8 cellular contexts compared by ENCODE assay signal in genomic region chr3:66998075-66998898, GRCh38. TPM values are rescaled to one million over a fixed set of nuclear protein-coding genes. Genes with fewer than 3 reads are reported as not detected.
DNase-seq lines count a peak whose midpoint lies in the region; ATAC-seq and TF ChIP-seq lines count a peak whose summit lies in the region.

Gene KBTBD8, plus strand, starts transcription at chr3:66998307. Its CDS starts 49 bp downstream, at chr3:66998356.

- TF ChIP-seq CTCF in C4-2B (conservative IDR thresholded peaks at IDR 0.05): no peak

- DNase-seq in NCI-H748 (lab: John Stamatoyannopoulos, UW; ENCODE audit: unreplicated experiment) (peak; percentile 97), cortex of kidney (lab: John Stamatoyannopoulos, UW) (peak; percentile 67), left colon (peak; percentile 96 to 99)
- peak; percentile 95 for DNase-seq in activated CD4-positive, alpha-beta T cell treated with anti-CD3 and anti-CD28 coated beads, Interleukin-2, amount 50 U/mL, for 1 hour
- peak; percentile 89 to 94 for DNase-seq in stimulated activated CD4-positive, alpha-beta T cell treated with anti-CD3 and anti-CD28 coated beads, Interleukin-1b, Interleukin-23, amount 100 ng/mL, for 4 hours (ENCODE audit: low read depth in 2 of 2)

- intact Hi-C loops in left colon (cut with DNase I, micrococcal nuclease): no loop called here

- H3K27ac ChIP-seq in C4-2B: peak within 1 kb of the TSS; percentile 53

- ATAC-seq in GM19372 (IDR thresholded peaks at IDR 0.05; ENCODE audit: low read depth, unreplicated experiment): peak; percentile 85
- peak; percentile 93 for ATAC-seq in HG03521 (IDR thresholded peaks at IDR 0.05; ENCODE audit: unreplicated experiment)
- ATAC-seq in left colon: peak; percentile 99

RNA-seq across cellular contexts. Expression of gene KBTBD8, which starts in this region (rescaled TPM):
- total RNA-seq in left colon: 1 to 10 TPM; 2.6 to 3.4 TPM

Comparison
In these comparisons a context has a peak if more than half of its experiments do, and no peak if none do; other contexts are left out.
1. Peak in every context shown above with its lines: DNase-seq, ATAC-seq and H3K27ac ChIP-seq.